11 cellular contexts compared by ENCODE assay signal in genomic region chr5:15794117-15794985, GRCh38.
A peak's percentile ranks its signal among the peaks of the same experiment; 100 is the strongest.
DNase-seq lines count a peak whose midpoint lies in the region; ATAC-seq and TF ChIP-seq lines count a peak whose summit lies in the region.
"Had no signal": no experiment of that assay in that cellular context is flagged by ENCODE, and none has a peak within 500 bp of the region (broad histone marks: within the 10 kb centered on the region; RNA-seq: fewer than 3 reads in every experiment).

No MANE protein-coding gene starts in this region.

- no peak overlapping the region for H3K4me3 ChIP-seq in GM23338
- no peak overlapping the region for H3K4me3 ChIP-seq in RWPE2 (ENCODE audit: severe bottlenecking)
- H3K4me3 ChIP-seq in fibroblast of pulmonary artery (replicated peaks; ENCODE audit: low read depth, low read length): no peak overlapping the region
- no peak overlapping the region for H3K4me3 ChIP-seq in psoas muscle

- H2AFZ ChIP-seq in GM23338: no peak overlapping the region

- no peaks in the 10 kb centered on the region for H4K20me1 ChIP-seq in GM23338 (replicated peaks; ENCODE audit: insufficient read depth)

- DNase-seq in GM23338 (ENCODE audit: low spot score) (no peak), RWPE2 (ENCODE audit: low spot score) (no peak), fibroblast of pulmonary artery (ENCODE audit: low read depth) (peak; percentile 64), psoas muscle (no peak), HEK293T (ENCODE audit: extremely low spot score) (no peak), T1000 (lab: John Stamatoyannopoulos, UW) (no peak), mesenteric fat pad (ENCODE audit: low spot score) (no peak)
- DNase-seq in T-helper 2 cell treated with Interferon-gamma antibody and Interleukin-4, amounts not matched to agents 5 μg/mL and 100 μg/mL, for 36 hours (ENCODE audit: low spot score): no peak
- DNase-seq: activated CD4-positive, alpha-beta T cell treated with anti-CD3 and anti-CD28 coated beads for 1 hour; activated naive CD8-positive, alpha-beta T cell treated with anti-CD3 and anti-CD28 coated beads, Interleukin-2, amount 10 ng/mL, durations not matched to agents 7 days and 5 days; NCI-H524 treated with DMSO at 0.1 percent for 48 hours had no signal

- peaks cover 6% of the 10 kb centered on the region for H3K9me2 ChIP-seq in GM23338 (ENCODE audit: insufficient read depth)

- no peaks in the 10 kb centered on the region for H3K9me3 ChIP-seq in RWPE2 (ENCODE audit: severe bottlenecking)
- H3K9me3 ChIP-seq in psoas muscle: no peaks in the 10 kb centered on the region

- peak overlapping the region; percentile 56 for H3K4me2 ChIP-seq in GM23338

- WGBS in psoas muscle, 3 donors: 49 to 62% (median 59%) methylated on average over 5 of the region's 5 CpGs

- no peak overlapping the region; the same call in 1 of the 2 replicates for H3K27ac ChIP-seq in GM23338 (ENCODE audit: low read depth)
- H3K27ac ChIP-seq in RWPE2 (ENCODE audit: poor library complexity, severe bottlenecking): no peak overlapping the region
- H3K27ac ChIP-seq in psoas muscle: no peak overlapping the region

- TF ChIP-seq CTCF in GM23338 (conservative IDR thresholded peaks at IDR 0.05; ENCODE audit: low read depth in 2 of 2) (peak in 1 of 2 experiments; percentile 46; a peak in 3 of 4 replicates), RWPE2 (IDR thresholded peaks at IDR 0.05; ENCODE audit: poor library complexity, severe bottlenecking) (peak; percentile 42), fibroblast of pulmonary artery (IDR thresholded peaks at IDR 0.05; ENCODE audit: low read length, missing control alignments) (peak; percentile 36), psoas muscle (IDR thresholded peaks at IDR 0.05) (peak; percentile 14)

- H3K36me3 ChIP-seq in GM23338 (ENCODE audit: insufficient read depth) (no peaks in the 10 kb centered on the region), RWPE2 (ENCODE audit: low read depth) (no peaks in the 10 kb centered on the region), psoas muscle (ENCODE audit: insufficient read depth in 1 of 2, low read depth in 1 of 2) (no peaks in the 10 kb centered on the region)

- H3K27me3 Mint-ChIP-seq in GM23338 (ENCODE audit: insufficient read depth, low read depth, poor library complexity): peaks cover 2% of the 10 kb centered on the region
- H3K27me3 Mint-ChIP-seq in T-helper 2 cell treated with Interferon-gamma antibody and Interleukin-4, amounts not matched to agents 5 μg/mL and 100 μg/mL, for 36 hours (ENCODE audit: low read depth): no peaks in the 10 kb centered on the region
- H3K27me3 Mint-ChIP-seq: activated naive CD8-positive, alpha-beta T cell treated with anti-CD3 and anti-CD28 coated beads, Interleukin-2, amount 10 ng/mL, durations not matched to agents 7 days and 5 days had no signal

- intact Hi-C loops in psoas muscle (cut with DNase I): loop anchor here in 1 of 2 donors (10.0 kb wide), 1 partner anchor 300 kb away; no protein-coding TSS in a partner anchor

- CTCF ChIA-PET in HEK293T (lab: Yijun Ruan, JAX): interaction anchor here (0.6 kb wide), 1 partner anchor 30 kb away, joined by 3 read pairs; no protein-coding TSS in a partner anchor

- no peak overlapping the region for H3K4me3 Mint-ChIP-seq in GM23338
- no peak overlapping the region for H3K4me3 Mint-ChIP-seq in T-helper 2 cell treated with Interferon-gamma antibody and Interleukin-4, amounts not matched to agents 5 μg/mL and 100 μg/mL, for 36 hours
- H3K4me3 Mint-ChIP-seq: activated naive CD8-positive, alpha-beta T cell treated with anti-CD3 and anti-CD28 coated beads, Interleukin-2, amount 10 ng/mL, durations not matched to agents 7 days and 5 days had no signal

- H3K4me1 ChIP-seq in GM23338 (ENCODE audit: insufficient read depth) (peaks cover 30% of the 10 kb centered on the region), RWPE2 (ENCODE audit: insufficient read depth, poor library complexity, severe bottlenecking) (no peaks in the 10 kb centered on the region), psoas muscle (peaks cover 3% of the 10 kb centered on the region)

- H3K27me3 ChIP-seq in GM23338 (ENCODE audit: insufficient read depth): no peaks in the 10 kb centered on the region
- H3K27me3 ChIP-seq in RWPE2 (ENCODE audit: insufficient read depth, poor library complexity, severe bottlenecking): no peaks in the 10 kb centered on the region
- no peaks in the 10 kb centered on the region for H3K27me3 ChIP-seq in psoas muscle (ENCODE audit: insufficient read depth in 3 of 3, low read length in 2 of 3)

- H3K9me3 Mint-ChIP-seq in GM23338: no peaks in the 10 kb centered on the region; the same call in 2 of the 3 replicates
- H3K9me3 Mint-ChIP-seq in T-helper 2 cell treated with Interferon-gamma antibody and Interleukin-4, amounts not matched to agents 5 μg/mL and 100 μg/mL, for 36 hours: peaks cover 4% of the 10 kb centered on the region

- H3F3A ChIP-seq in GM23338 (replicated peaks; ENCODE audit: low read depth): no peaks in the 10 kb centered on the region

- 0 out of 3 replicates have a peak, but pooled peaks cover 3% of the 10 kb centered on the region for H3K36me3 Mint-ChIP-seq in GM23338 (ENCODE audit: low read depth)
- H3K36me3 Mint-ChIP-seq in T-helper 2 cell treated with Interferon-gamma antibody and Interleukin-4, amounts not matched to agents 5 μg/mL and 100 μg/mL, for 36 hours (ENCODE audit: low read depth): no peaks in the 10 kb centered on the region
- H3K36me3 Mint-ChIP-seq: activated naive CD8-positive, alpha-beta T cell treated with anti-CD3 and anti-CD28 coated beads, Interleukin-2, amount 10 ng/mL, durations not matched to agents 7 days and 5 days had no signal

- ATAC-seq in GM23338: no peak
- no peak for ATAC-seq in RWPE2 (ENCODE audit: low read depth)
- no peak for ATAC-seq in psoas muscle

- 0 out of 2 replicates have a peak, but pooled peaks cover 5% of the 10 kb centered on the region for H3K79me2 ChIP-seq in GM23338 (replicated peaks; ENCODE audit: insufficient read depth)

- peaks cover 39% of the 10 kb centered on the region for H3K4me1 Mint-ChIP-seq in GM23338
- H3K4me1 Mint-ChIP-seq in T-helper 2 cell treated with Interferon-gamma antibody and Interleukin-4, amounts not matched to agents 5 μg/mL and 100 μg/mL, for 36 hours (ENCODE audit: low read depth): no peaks in the 10 kb centered on the region
- H3K4me1 Mint-ChIP-seq: activated naive CD8-positive, alpha-beta T cell treated with anti-CD3 and anti-CD28 coated beads, Interleukin-2, amount 10 ng/mL, durations not matched to agents 7 days and 5 days had no signal

- peak overlapping the region; percentile 75 for H3K27ac Mint-ChIP-seq in GM23338
- H3K27ac Mint-ChIP-seq in T-helper 2 cell treated with Interferon-gamma antibody and Interleukin-4, amounts not matched to agents 5 μg/mL and 100 μg/mL, for 36 hours: no peak overlapping the region
- H3K27ac Mint-ChIP-seq: activated naive CD8-positive, alpha-beta T cell treated with anti-CD3 and anti-CD28 coated beads, Interleukin-2, amount 10 ng/mL, durations not matched to agents 7 days and 5 days had no signal

- POLR2A ChIA-PET in HEK293T (lab: Yijun Ruan, JAX): no interaction called here

TF ChIP-seq in GM23338, 12 proteins besides CTCF, POLR2A, EP300 and RAD21 (continues in another document):
- TF ChIP-seq NANOG (IDR thresholded peaks at IDR 0.05; ENCODE audit: borderline replicate concordance) (no peak), ZNF331 (CRISPR knock-in tag; IDR thresholded peaks at IDR 0.05; ENCODE audit: low read depth) (no peak), CREB1 (CRISPR knock-in tag; IDR thresholded peaks at IDR 0.05; ENCODE audit: low read depth) (no peak), STAT1 (IDR thresholded peaks at IDR 0.05; ENCODE audit: unreplicated experiment) (no peak)

TF ChIP-seq in HEK293T, 16 proteins besides CTCF, POLR2A, EP300 and RAD21:
- TF ChIP-seq CTBP1 (IDR thresholded peaks at IDR 0.05; ENCODE audit: borderline replicate concordance) (no peak), ZNF384 (IDR thresholded peaks at IDR 0.05) (no peak), BHLHE40 (IDR thresholded peaks at IDR 0.05; ENCODE audit: borderline replicate concordance) (no peak), HDGF (IDR thresholded peaks at IDR 0.05; ENCODE audit: borderline replicate concordance) (no peak), NFRKB (IDR thresholded peaks at IDR 0.05) (no peak), SUZ12 (IDR thresholded peaks at IDR 0.05) (no peak), PKNOX1 (IDR thresholded peaks at IDR 0.05) (no peak), ARNT (IDR thresholded peaks at IDR 0.05) (no peak), SP1 (IDR thresholded peaks at IDR 0.05) (no peak), FOXM1 (IDR thresholded peaks at IDR 0.05; ENCODE audit: borderline replicate concordance) (no peak), TARDBP (IDR thresholded peaks at IDR 0.05) (no peak)
